In the genomic region with DNA sequence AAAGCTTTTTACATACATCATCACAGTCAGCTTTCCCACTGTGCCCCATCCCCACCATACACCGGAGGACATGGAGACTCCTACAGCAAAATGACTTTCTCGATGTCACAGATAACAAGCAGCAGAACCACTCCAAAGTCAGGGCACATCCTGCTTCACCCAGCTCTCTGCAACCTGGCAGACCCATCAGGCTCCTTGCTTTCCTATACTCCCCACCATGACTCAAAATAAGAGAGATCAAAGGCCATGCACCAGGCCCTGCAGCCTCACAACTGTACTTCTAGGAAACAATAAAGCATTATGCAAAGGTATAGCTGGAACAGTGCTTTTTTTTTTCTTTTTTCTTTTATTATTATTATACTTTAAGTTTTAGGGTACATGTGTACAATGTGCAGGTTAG, we compare ENCODE assay signal across 21 cellular contexts.
DNase-seq lines count a peak whose midpoint lies in the region; ATAC-seq and TF ChIP-seq lines count a peak whose summit lies in the region.
"Had no signal": no experiment of that assay in that cellular context is flagged by ENCODE, and none has a peak within 500 bp of the region (broad histone marks: within the 10 kb centered on the region; RNA-seq: fewer than 3 reads in every experiment).

No MANE protein-coding gene starts in this region.

- H3K36me3 Mint-ChIP-seq in activated CD4-positive, alpha-beta T cell treated with anti-CD3 and anti-CD28 coated beads, Interleukin-2, amount 10 ng/mL, durations not matched to agents 24 days and 14 days (ENCODE audit: low read depth) = no peaks in the 10 kb centered on the region
- no peaks in the 10 kb centered on the region for H3K36me3 Mint-ChIP-seq in activated naive CD8-positive, alpha-beta T cell treated with anti-CD3 and anti-CD28 coated beads for 36 hours
- H3K36me3 Mint-ChIP-seq: CD8-positive, alpha-beta T cell had no signal

- intact Hi-C loops in activated CD4-positive, alpha-beta T cell treated with anti-CD3 and anti-CD28 coated beads, Interleukin-2, amount 10 ng/mL, durations not matched to agents 24 days and 14 days (cut with micrococcal nuclease) = no loop called here
- intact Hi-C loops in Right ventricle myocardium inferior (cut with DNase I) = no loop called here

- no peak overlapping the region for H3K4me3 Mint-ChIP-seq in activated CD4-positive, alpha-beta T cell treated with anti-CD3 and anti-CD28 coated beads, Interleukin-2, amount 10 ng/mL, durations not matched to agents 24 days and 14 days
- H3K4me3 Mint-ChIP-seq in activated naive CD8-positive, alpha-beta T cell treated with anti-CD3 and anti-CD28 coated beads for 36 hours = no peak overlapping the region
- no peak overlapping the region for H3K4me3 Mint-ChIP-seq in stimulated activated naive CD8-positive, alpha-beta T cell treated with anti-CD3 and anti-CD28 coated beads, Interleukin-15, amount 100 ng/mL, for 72 hours
- H3K4me3 Mint-ChIP-seq: CD8-positive, alpha-beta T cell; IgD-negative memory B cell had no signal

- no peaks in the 10 kb centered on the region for H3K36me3 ChIP-seq in cardiac muscle cell

- H3K27me3 Mint-ChIP-seq in activated CD4-positive, alpha-beta T cell treated with anti-CD3 and anti-CD28 coated beads, Interleukin-2, amount 10 ng/mL, durations not matched to agents 24 days and 14 days = peaks cover 11% of the 10 kb centered on the region
- H3K27me3 Mint-ChIP-seq in activated naive CD8-positive, alpha-beta T cell treated with anti-CD3 and anti-CD28 coated beads for 36 hours = no peaks in the 10 kb centered on the region
- no peaks in the 10 kb centered on the region for H3K27me3 Mint-ChIP-seq in stimulated activated naive CD8-positive, alpha-beta T cell treated with anti-CD3 and anti-CD28 coated beads, Interleukin-15, amount 100 ng/mL, for 72 hours
- H3K27me3 Mint-ChIP-seq: IgD-negative memory B cell had no signal

- no peak overlapping the region for H3K27ac Mint-ChIP-seq in activated CD4-positive, alpha-beta T cell treated with anti-CD3 and anti-CD28 coated beads, Interleukin-2, amount 10 ng/mL, durations not matched to agents 24 days and 14 days
- no peak overlapping the region for H3K27ac Mint-ChIP-seq in activated naive CD8-positive, alpha-beta T cell treated with anti-CD3 and anti-CD28 coated beads for 36 hours
- no peak overlapping the region for H3K27ac Mint-ChIP-seq in stimulated activated naive CD8-positive, alpha-beta T cell treated with anti-CD3 and anti-CD28 coated beads, Interleukin-15, amount 100 ng/mL, for 72 hours
- H3K27ac Mint-ChIP-seq: CD8-positive, alpha-beta T cell had no signal

- no peak for ATAC-seq in Right ventricle myocardium inferior
- peak; percentile 91 for ATAC-seq in stimulated activated naive CD8-positive, alpha-beta T cell treated with anti-CD3 and anti-CD28 coated beads, Interleukin-15, amount 100 ng/mL, for 72 hours
- ATAC-seq: CD8-positive, alpha-beta T cell had no signal

- peaks cover 16% of the 10 kb centered on the region for H3K4me1 Mint-ChIP-seq in activated CD4-positive, alpha-beta T cell treated with anti-CD3 and anti-CD28 coated beads, Interleukin-2, amount 10 ng/mL, durations not matched to agents 24 days and 14 days
- peaks cover 10% of the 10 kb centered on the region for H3K4me1 Mint-ChIP-seq in activated naive CD8-positive, alpha-beta T cell treated with anti-CD3 and anti-CD28 coated beads for 36 hours
- H3K4me1 Mint-ChIP-seq in stimulated activated naive CD8-positive, alpha-beta T cell treated with anti-CD3 and anti-CD28 coated beads, Interleukin-15, amount 100 ng/mL, for 72 hours = peaks cover 19% of the 10 kb centered on the region

- H3K4me3 ChIP-seq in cardiac muscle cell = no peak overlapping the region

- peaks cover 35% of the 10 kb centered on the region for H3K4me1 ChIP-seq in cardiac muscle cell (ENCODE audit: low read depth)

- no peaks in the 10 kb centered on the region for H3K9me3 Mint-ChIP-seq in activated CD4-positive, alpha-beta T cell treated with anti-CD3 and anti-CD28 coated beads, Interleukin-2, amount 10 ng/mL, durations not matched to agents 24 days and 14 days
- no peaks in the 10 kb centered on the region for H3K9me3 Mint-ChIP-seq in activated naive CD8-positive, alpha-beta T cell treated with anti-CD3 and anti-CD28 coated beads for 36 hours
- no peaks in the 10 kb centered on the region for H3K9me3 Mint-ChIP-seq in stimulated activated naive CD8-positive, alpha-beta T cell treated with anti-CD3 and anti-CD28 coated beads, Interleukin-15, amount 100 ng/mL, for 72 hours
- H3K9me3 Mint-ChIP-seq: CD8-positive, alpha-beta T cell had no signal

- H3K9me3 ChIP-seq in cardiac muscle cell (ENCODE audit: low read depth) = no peaks in the 10 kb centered on the region

- H3K27me3 ChIP-seq in cardiac muscle cell = no peaks in the 10 kb centered on the region

- peak; percentile 70 for DNase-seq in activated CD4-positive, alpha-beta T cell treated with anti-CD3 and anti-CD28 coated beads, Interleukin-2, amount 10 ng/mL, durations not matched to agents 24 days and 14 days
- DNase-seq in activated CD4-positive, alpha-beta T cell treated with anti-CD3 and anti-CD28 coated beads for 1 hour = no peak
- DNase-seq in cardiac muscle cell (ENCODE audit: low read depth in 1 of 2, low spot score in 1 of 2) (no peak), Right ventricle myocardium inferior (ENCODE audit: missing footprints) (no peak), AG20443 (ENCODE audit: low spot score) (no peak), DMS153 treated with DMSO at 0.1 percent for 48 hours (lab: John Stamatoyannopoulos, UW; ENCODE audit: unreplicated experiment) (no peak)
- peak; percentile 9 for DNase-seq in activated naive CD8-positive, alpha-beta T cell treated with anti-CD3 and anti-CD28 coated beads for 36 hours
- peak in 1 of 2 donors; percentile 33 for DNase-seq in stimulated activated naive CD8-positive, alpha-beta T cell treated with anti-CD3 and anti-CD28 coated beads, Interleukin-15, amount 100 ng/mL, for 72 hours
- DNase-seq: 8988T; AML-193; C1 segment of cervical spinal cord; CD8-positive, alpha-beta T cell; DMS53; GF-D8; Kasumi-1; NCI-H1694; NCI-H2081; NCI-H446; NCI-H526; Right ventricle myocardium superior had no signal

- no peak for TF ChIP-seq CTCF in cardiac muscle cell (IDR thresholded peaks at IDR 0.05; ENCODE audit: low read depth, low read length)

- H3K27ac ChIP-seq in cardiac muscle cell = peak overlapping the region; percentile 21

Comparison
In these comparisons a context has a peak if more than half of its experiments do, and no peak if none do; other contexts are left out.
1. DNase-seq: peak in activated CD4-positive, alpha-beta T cell treated with anti-CD3 and anti-CD28 coated beads, Interleukin-2, amount 10 ng/mL, durations not matched to agents 24 days and 14 days (single experiment) and activated naive CD8-positive, alpha-beta T cell treated with anti-CD3 and anti-CD28 coated beads for 36 hours (single experiment); none in activated CD4-positive, alpha-beta T cell treated with anti-CD3 and anti-CD28 coated beads for 1 hour (single experiment), cardiac muscle cell (0 of 2), Right ventricle myocardium inferior (single experiment), AG20443 (single experiment) and DMS153 treated with DMSO at 0.1 percent for 48 hours (single experiment).